31 cellular contexts compared by ENCODE assay signal in genomic region chr11:41286751-41287150, GRCh38.
"Had no signal": no experiment of that assay in that cellular context is flagged by ENCODE, and none has a peak within 500 bp of the region (broad histone marks: within the 10 kb centered on the region; RNA-seq: fewer than 3 reads in every experiment).

No MANE protein-coding gene starts in this region.

- H3K27ac Mint-ChIP-seq: activated B cell treated with CpG ODN at 0.5 μM for 24 hours; activated CD8-positive, alpha-beta T cell treated with anti-CD3 and anti-CD28 coated beads for 36 hours; activated naive CD8-positive, alpha-beta T cell; activated T-helper 17 cell treated with anti-CD3 and anti-CD28 coated beads, Interleukin-2, amount 50 U/mL, for 72 hours; brain; dendritic cell treated with granulocyte-macrophage colony-stimulating factor and Interleukin-4, amounts not matched to agents 40 ng/mL and 50 ng/mL, for 4 days; effector memory CD8-positive, alpha-beta T cell; T-helper 17 cell; T-helper 2 cell treated with Interferon-gamma antibody and Interleukin-4, amounts not matched to agents 5 μg/mL and 100 μg/mL, for 36 hours had no signal

- H3K4me1 ChIP-seq: esophagus muscularis mucosa, foreskin keratinocyte, gastrocnemius medialis had no signal

- H3K4me3 Mint-ChIP-seq: activated B cell treated with CpG ODN at 0.5 μM for 24 hours; activated CD8-positive, alpha-beta T cell treated with anti-CD3 and anti-CD28 coated beads for 36 hours; activated naive CD8-positive, alpha-beta T cell; activated T-cell treated with anti-CD3 and anti-CD28 coated beads, Interleukin-2, amount 50 U/mL, for 4 hours; activated T-helper 17 cell treated with anti-CD3 and anti-CD28 coated beads, Interleukin-2, amount 50 U/mL, for 72 hours; brain; central memory CD8-positive, alpha-beta T cell; dendritic cell treated with granulocyte-macrophage colony-stimulating factor and Interleukin-4, amounts not matched to agents 40 ng/mL and 50 ng/mL, for 4 days; effector memory CD8-positive, alpha-beta T cell; T-helper 17 cell; T-helper 2 cell treated with Interferon-gamma antibody and Interleukin-4, amounts not matched to agents 5 μg/mL and 100 μg/mL, for 36 hours had no signal

- H3K27me3 Mint-ChIP-seq: activated B cell treated with CpG ODN at 0.5 μM for 24 hours; activated CD8-positive, alpha-beta T cell treated with anti-CD3 and anti-CD28 coated beads for 36 hours; activated naive CD8-positive, alpha-beta T cell; activated T-helper 17 cell treated with anti-CD3 and anti-CD28 coated beads, Interleukin-2, amount 50 U/mL, for 72 hours; brain; central memory CD8-positive, alpha-beta T cell; dendritic cell treated with granulocyte-macrophage colony-stimulating factor and Interleukin-4, amounts not matched to agents 40 ng/mL and 50 ng/mL, for 4 days; effector memory CD8-positive, alpha-beta T cell; T-helper 17 cell had no signal

- H3K27me3 ChIP-seq: dorsolateral prefrontal cortex, esophagus muscularis mucosa, foreskin keratinocyte, gastrocnemius medialis had no signal

- H3K27ac ChIP-seq: coronary artery, dorsolateral prefrontal cortex, esophagus muscularis mucosa, foreskin keratinocyte, gastrocnemius medialis, WERI-Rb-1 had no signal

- H3K36me3 Mint-ChIP-seq: activated naive CD8-positive, alpha-beta T cell; brain had no signal

- H3K36me3 ChIP-seq: esophagus muscularis mucosa, gastrocnemius medialis, WERI-Rb-1 had no signal

- ATAC-seq: activated CD4-positive, CD25-positive, alpha-beta regulatory T cell treated with anti-CD3 and anti-CD28 coated beads, Interleukin-2, amount 50 U/mL, for 24 hours; activated CD8-positive, alpha-beta T cell treated with anti-CD3 and anti-CD28 coated beads for 36 hours; activated T-cell treated with anti-CD3 and anti-CD28 coated beads, Interleukin-2, amount 50 U/mL, for 4 hours; activated T-helper 17 cell treated with anti-CD3 and anti-CD28 coated beads, Interleukin-2, amount 50 U/mL, for 72 hours; effector memory CD8-positive, alpha-beta T cell; foreskin keratinocyte; gastrocnemius medialis; T-helper 17 cell had no signal

- H3K4me3 ChIP-seq: coronary artery, dorsolateral prefrontal cortex, esophagus muscularis mucosa, gastrocnemius medialis had no signal

- DNase-seq: activated B cell treated with CpG ODN at 0.5 μM for 24 hours; activated CD4-positive, alpha-beta T cell treated with anti-CD3 and anti-CD28 coated beads for 48 hours; activated CD4-positive, alpha-beta T cell treated with anti-CD3 and anti-CD28 coated beads, Interleukin-2, amount 50 U/mL, for 1 hour; activated CD4-positive, alpha-beta T cell treated with anti-CD3 and anti-CD28 coated beads, Interleukin-2, amount 50 U/mL, for 48 hours; activated CD8-positive, alpha-beta memory T cell treated with anti-CD3 and anti-CD28 coated beads for 24 hours; activated CD8-positive, alpha-beta T cell treated with anti-CD3 and anti-CD28 coated beads for 36 hours; activated effector memory CD4-positive, alpha-beta T cell treated with Interleukin-2 at 50 U/mL for 16 hours; activated gamma-delta T cell treated with Interleukin-2 at 50 U/mL for 16 hours; activated naive CD4-positive, alpha-beta T cell treated with anti-CD3 and anti-CD28 coated beads, Interleukin-2, amount 50 U/mL, for 16 hours; activated naive CD4-positive, alpha-beta T cell treated with Interleukin-2 at 50 U/mL for 16 hours; activated T-cell treated with anti-CD3 and anti-CD28 coated beads, Interleukin-2, amount 50 U/mL, for 4 hours; amniotic stem cell; anterior cingulate cortex; dorsolateral prefrontal cortex; effector memory CD8-positive, alpha-beta T cell; erythroblast; gastrocnemius medialis; T-helper 1 cell; T-helper 17 cell; T1000; WERI-Rb-1 had no signal

- H3K9me3 ChIP-seq: esophagus muscularis mucosa, gastrocnemius medialis had no signal

- H3K9me3 Mint-ChIP-seq: brain; dendritic cell treated with granulocyte-macrophage colony-stimulating factor and Interleukin-4, amounts not matched to agents 40 ng/mL and 50 ng/mL, for 4 days had no signal

- H3K4me1 Mint-ChIP-seq: activated T-helper 17 cell treated with anti-CD3 and anti-CD28 coated beads, Interleukin-2, amount 50 U/mL, for 72 hours; central memory CD8-positive, alpha-beta T cell; T-helper 17 cell had no signal
